In the genomic region with DNA sequence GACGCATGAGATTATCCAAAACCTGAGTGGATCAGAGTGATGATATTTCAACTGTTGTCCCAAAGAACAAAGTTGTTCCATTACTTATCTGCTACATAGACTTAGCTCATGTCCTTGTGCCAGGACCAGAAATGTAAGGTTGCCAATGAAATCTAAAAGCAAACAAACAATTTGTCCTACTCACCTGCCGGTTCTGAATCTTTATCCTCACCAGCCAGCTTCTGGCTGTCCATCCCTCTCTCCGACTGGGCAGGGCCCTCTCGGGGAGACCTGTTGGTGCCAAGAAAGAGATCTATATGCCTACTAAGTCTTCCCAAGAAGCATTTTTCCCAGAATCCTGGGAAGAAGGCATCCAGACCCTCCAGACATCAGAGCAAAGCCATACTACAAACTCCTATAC, we compare ENCODE assay signal across 17 cellular contexts. TPM values are rescaled to one million over a fixed set of nuclear protein-coding genes. Genes with fewer than 3 reads are reported as not detected.
DNase-seq lines count a peak whose midpoint lies in the region; ATAC-seq, FAIRE-seq and TF ChIP-seq lines count a peak whose summit lies in the region.
"Had no signal": no experiment of that assay in that cellular context is flagged by ENCODE, and none has a peak within 500 bp of the region (broad histone marks: within the 10 kb centered on the region; RNA-seq: fewer than 3 reads in every experiment).

No MANE protein-coding gene starts in this region.

- H3K4me2 ChIP-seq in GM23338 (no peak overlapping the region), GM12878 (ENCODE audit: control insufficient read depth, insufficient read depth) (peak overlapping the region; percentile 88), neural cell (ENCODE audit: low read length) (no peak overlapping the region)

- POLR2A ChIA-PET in GM12878 (lab: Charles Lee) = interaction anchor here (0.6 to 1.1 kb wide), 3 partner anchors 18 to 207 kb away, joined by 3 to 10 read pairs (median 4); a partner anchor contains a TSS

- TF ChIP-seq POLR2A in GM12878 (IDR thresholded peaks at IDR 0.05; ENCODE audit: low read depth, low read length) = no peak

- 0 out of 2 replicates have a peak overlapping the region, but pooled peaks have one; percentile 39 for H3K27ac ChIP-seq in GM23338 (ENCODE audit: low read depth)
- H3K27ac ChIP-seq in GM12878 (ENCODE audit: control insufficient read depth, insufficient read depth) = no peak overlapping the region
- H3K27ac ChIP-seq in neural cell (ENCODE audit: low read length) = no peak overlapping the region
- H3K27ac ChIP-seq in left lung = no peak overlapping the region
- H3K27ac ChIP-seq: sigmoid colon, testis had no signal

- H3K4me3 Mint-ChIP-seq in CD14-positive monocyte (no peak overlapping the region), GM23338 (no peak overlapping the region; the same call in 2 of the 3 replicates)

- H3K27me3 ChIP-seq in GM23338 (ENCODE audit: insufficient read depth) (no peaks in the 10 kb centered on the region), GM12878 (replicated peaks in 1 of 2; ENCODE audit: control insufficient read depth in 2 of 2, insufficient read depth in 2 of 2, low read length in 1 of 2) (no peaks in the 10 kb centered on the region), neural cell (ENCODE audit: insufficient read depth, low read depth, low read length) (no peaks in the 10 kb centered on the region), MG63 (no peaks in the 10 kb centered on the region), left lung (no peaks in the 10 kb centered on the region)
- H3K27me3 ChIP-seq: dorsolateral prefrontal cortex, esophagus squamous epithelium, sigmoid colon, testis had no signal

- H3K4me1 ChIP-seq in GM23338 (ENCODE audit: insufficient read depth) (peaks cover 29% of the 10 kb centered on the region), GM12878 (ENCODE audit: control insufficient read depth, insufficient read depth, low read length) (peaks cover 6% of the 10 kb centered on the region; the same call in 1 of the 2 replicates), left lung (peaks cover 24 to 48% of the 10 kb centered on the region in 2 donors)

- peaks cover 61% of the 10 kb centered on the region for H4K20me1 ChIP-seq in GM23338 (replicated peaks; ENCODE audit: insufficient read depth)
- peaks cover 27% of the 10 kb centered on the region for H4K20me1 ChIP-seq in GM12878 (ENCODE audit: control insufficient read depth, insufficient read depth)
- peaks cover 28% of the 10 kb centered on the region for H4K20me1 ChIP-seq in neural cell (ENCODE audit: insufficient read depth)

- SMC1A ChIA-PET in GM12878 (lab: Charles Lee; ENCODE audit: uncharacterized antibody, unreplicated experiment) = interaction anchor here (0.9 to 1.3 kb wide), 3 partner anchors 9 to 58 kb away, joined by 3 to 5 read pairs (median 4); no protein-coding TSS in a partner anchor

- H3K9me3 Mint-ChIP-seq in CD14-positive monocyte = no peaks in the 10 kb centered on the region
- H3K9me3 Mint-ChIP-seq in GM23338 = no peaks in the 10 kb centered on the region

- TF ChIP-seq EP300 in GM12878 (IDR thresholded peaks at IDR 0.05; ENCODE audit: borderline replicate concordance in 1 of 2, control insufficient read depth in 1 of 2, low read depth in 2 of 2, low read length in 2 of 2) = no peak
- no peak for TF ChIP-seq EP300 in neural cell (conservative IDR thresholded peaks at IDR 0.05; ENCODE audit: poor library complexity, severe bottlenecking)

- intact Hi-C loops in CD14-positive monocyte (cut with micrococcal nuclease) = loop anchor here (5.0 kb wide), 2 partner anchors 38 to 77 kb away; a partner anchor contains a TSS
- intact Hi-C loops in GM12878 (cut with micrococcal nuclease; ENCODE audit: unreplicated experiment) = no loop called here
- intact Hi-C loops in left lung (cut with DNase I) = no loop called here

- H3K9me3 ChIP-seq in GM12878 (replicated peaks; ENCODE audit: control insufficient read depth, insufficient read depth, low read length) (no peaks in the 10 kb centered on the region), neural cell (ENCODE audit: low read length) (no peaks in the 10 kb centered on the region), MG63 (no peaks in the 10 kb centered on the region), left lung (no peaks in the 10 kb centered on the region)
- H3K9me3 ChIP-seq: esophagus squamous epithelium, sigmoid colon, testis had no signal

- H3K9me2 ChIP-seq in GM23338 (ENCODE audit: insufficient read depth) (no peaks in the 10 kb centered on the region), neural cell (ENCODE audit: insufficient read depth, low read length) (no peaks in the 10 kb centered on the region)

- H3K4me3 ChIP-seq in GM23338 = no peak overlapping the region
- peak overlapping the region; percentile 99; the same call in 1 of the 2 replicates for H3K4me3 ChIP-seq in GM12878
- peak overlapping the region; percentile 97 for H3K4me3 ChIP-seq in neural cell (ENCODE audit: low read length)
- no peak overlapping the region for H3K4me3 ChIP-seq in MG63
- H3K4me3 ChIP-seq in left lung = no peak overlapping the region
- H3K4me3 ChIP-seq: testis had no signal

- H3K9ac ChIP-seq in GM12878 (ENCODE audit: control insufficient read depth, insufficient read depth, low read length) (peak overlapping the region; percentile 32), neural cell (ENCODE audit: low read length) (no peak overlapping the region)

- H3K36me3 ChIP-seq in GM23338 (ENCODE audit: insufficient read depth) (peaks cover 20% of the 10 kb centered on the region; the same call in 1 of the 2 replicates), GM12878 (ENCODE audit: control insufficient read depth in 2 of 2, insufficient read depth in 2 of 2, low read length in 1 of 2) (peaks cover 24 to 45% of the 10 kb centered on the region in 2 experiments), neural cell (ENCODE audit: insufficient read depth, low read length) (no peaks in the 10 kb centered on the region), MG63 (peaks cover 56% of the 10 kb centered on the region), left lung (peaks cover 0 to 51% of the 10 kb centered on the region in 2 donors)

- RAD21 ChIA-PET in GM12878 (lab: Charles Lee; ENCODE audit: unreplicated experiment) = interaction anchor here (2.1 kb wide), 1 partner anchor 14 kb away, joined by 8 read pairs; a partner anchor contains a TSS

- in situ Hi-C loops in GM12878 (cut with MboI) = no loop called here

- peak overlapping the region in 6 of 7 donors; percentile 46 to 96 (median 92) for H3K27ac Mint-ChIP-seq in CD14-positive monocyte
- H3K27ac Mint-ChIP-seq in GM23338 = no peak overlapping the region

- H3K36me3 Mint-ChIP-seq in CD14-positive monocyte = peaks cover 51 to 62% of the 10 kb centered on the region in 2 donors
- peaks cover 59% of the 10 kb centered on the region for H3K36me3 Mint-ChIP-seq in GM23338 (ENCODE audit: low read depth)

- CTCF ChIA-PET in GM12878 (lab: Yijun Ruan, JAX) = interaction anchor here (1.2 to 5.0 kb wide), 7 partner anchors 9 to 66 kb away, joined by 3 to 26 read pairs (median 12); no protein-coding TSS in a partner anchor

- peaks cover 66% of the 10 kb centered on the region for H3K79me2 ChIP-seq in GM23338 (replicated peaks; ENCODE audit: insufficient read depth)
- peaks cover 60% of the 10 kb centered on the region for H3K79me2 ChIP-seq in GM12878 (ENCODE audit: control insufficient read depth, insufficient read depth, low read length)
- peaks cover 58% of the 10 kb centered on the region for H3K79me2 ChIP-seq in neural cell (replicated peaks; ENCODE audit: insufficient read depth, low read length)

- H3F3A ChIP-seq in GM23338 (replicated peaks; ENCODE audit: low read depth) (no peaks in the 10 kb centered on the region), neural cell (ENCODE audit: insufficient read depth, low read length, poor library complexity, severe bottlenecking) (no peaks in the 10 kb centered on the region)

- WGBS in GM12878 (ENCODE audit: insufficient coverage, insufficient replicate concordance, low lambda C conversion rate, missing lambda C conversion rate) = 95% methylated on average over 4 of the region's 4 CpGs

- no peak for FAIRE-seq in GM12878 (lab: Jason Lieb, UNC)

- BruUV-seq in GM12878 (replicated peaks; lab: Mats Ljungman, UMichigan) = no TSS peak

- H2AFZ ChIP-seq in GM23338 = no peak overlapping the region
- no peak overlapping the region for H2AFZ ChIP-seq in GM12878 (ENCODE audit: control insufficient read depth, low read depth, low read length)
- H2AFZ ChIP-seq in neural cell (ENCODE audit: low read depth, low read length) = no peak overlapping the region

- H3K27me3 Mint-ChIP-seq in CD14-positive monocyte (ENCODE audit: low read depth in 3 of 3) (peaks cover 0 to 3% (median 0%) of the 10 kb centered on the region in 3 donors), GM23338 (ENCODE audit: insufficient read depth, low read depth, poor library complexity) (peaks cover 19% of the 10 kb centered on the region)

- H3K4me1 Mint-ChIP-seq in CD14-positive monocyte (peaks cover 49% of the 10 kb centered on the region), GM23338 (peaks cover 42% of the 10 kb centered on the region)

- DNase-seq in CD14-positive monocyte (ENCODE audit: low spot score) = no peak
- DNase-seq in GM23338 (ENCODE audit: low spot score) = no peak
- DNase-seq in GM12878 (ENCODE audit: low read depth, low spot score) = no peak
- no peak for DNase-seq in MG63
- DNase-seq in NCI-H1105 treated with DMSO at 0.1 percent for 48 hours (lab: John Stamatoyannopoulos, UW) = no peak
- no peak for DNase-seq in left lung
- DNase-seq: activated gamma-delta T cell; NCI-H2171 treated with DMSO at 0.1 percent for 48 hours; RPMI8226; sigmoid colon; stimulated activated CD4-positive, alpha-beta T cell treated with anti-CD3 and anti-CD28 coated beads, Interleukin-4, amount 100 ng/mL, for 1 hour; testis had no signal

- ATAC-seq in GM23338 = no peak
- no peak for ATAC-seq in GM12878
- ATAC-seq in GM18498 (IDR thresholded peaks at IDR 0.05; ENCODE audit: unreplicated experiment) = no peak
- ATAC-seq in left lung = no peak

- no peak for TF ChIP-seq RAD21 in GM12878 (IDR thresholded peaks at IDR 0.05; ENCODE audit: insufficient read depth, low read depth, low read length)
- TF ChIP-seq RAD21 in neural cell (conservative IDR thresholded peaks at IDR 0.05) = no peak

- TF ChIP-seq CTCF in CD14-positive monocyte (IDR thresholded peaks at IDR 0.05) (no peak), GM23338 (conservative IDR thresholded peaks at IDR 0.05; ENCODE audit: low read depth in 2 of 2) (no peak), GM12878 (IDR thresholded peaks at IDR 0.05 in 2 of 3, conservative IDR thresholded peaks at IDR 0.05 in 1 of 3; ENCODE audit: control insufficient read depth in 2 of 3, extremely low read depth in 1 of 3, insufficient read depth in 1 of 3, low read depth in 3 of 3, low read length in 3 of 3) (no peak), neural cell (IDR thresholded peaks at IDR 0.05; ENCODE audit: poor library complexity, severe bottlenecking) (no peak), left lung (IDR thresholded peaks at IDR 0.05) (no peak)

RNA-seq across cellular contexts. Expression of a gene that starts 5.5 kb away (rescaled TPM):
- polyA plus RNA-seq in CD14-positive monocyte = 1 to 10 TPM; 1.2 to 2.7 TPM
- total RNA-seq in GM23338 (2014; rRNA removed; shearing (Covaris generic)) = 86.1 and 120 TPM in 2 replicates
- polyA plus RNA-seq in GM23338 (2016; fragmentation: Nextera tagmentation; extraction: Ambion mirVana) = 17.6 and 18.3 TPM in 2 replicates
- total RNA-seq in GM12878 (2013; cell fraction: nucleolus; rRNA removed) = 68.5 and 83.4 TPM in 2 replicates
- total RNA-seq in GM12878 (2014; rRNA removed) = 10.7 and 13.3 TPM in 2 replicates
- total RNA-seq in GM12878 (2014; rRNA removed; fragmentation: Illumina TruSeq; extraction: Trizol) = 9.6 and 10.8 TPM in 2 replicates
- total RNA-seq in GM12878 (2021) = 57.9 and 71.5 TPM in 2 replicates
- polyA plus RNA-seq in GM12878 (2011; ENCODE audit: low read depth) = 9.2 TPM
- polyA plus RNA-seq in GM12878 (2011; rRNA removed) = 4.6 and 7.9 TPM in 2 replicates
- 9.5 and 10.4 TPM in 2 replicates for polyA plus RNA-seq in GM12878 (2011; cell fraction: cytosol; rRNA removed)
- polyA plus RNA-seq in GM12878 (2011; cell fraction: nucleus; rRNA removed) = 51.4 and 63.1 TPM in 2 replicates
- polyA plus RNA-seq in GM12878 (2012) = 21.0 and 22.3 TPM in 2 replicates
- polyA plus RNA-seq in GM12878 (2014; fragmentation: Illumina TruSeq; extraction: Trizol) = 39.7 and 45.6 TPM in 2 replicates
- 1 to 10 TPM in 1 of 2 experiments, under 1 TPM in 1; 0.51 to 1.2 TPM for polyA plus RNA-seq in GM12878 (2014; fragmentation: Nextera tagmentation; extraction: Ambion mirVana)
- polyA plus RNA-seq in GM12878 (2014; rRNA removed) = 32.7 and 33.8 TPM in 2 replicates
- 10 to 100 TPM; 10.1 to 10.6 TPM for polyA plus RNA-seq in GM12878 (2016; fragmentation: Nextera tagmentation; extraction: Ambion mirVana)
- polyA minus RNA-seq in GM12878 (2011; rRNA and poly(A)+ RNA removed) = 15.4 and 17.8 TPM in 2 replicates
- polyA minus RNA-seq in GM12878 (2011; cell fraction: cytosol; rRNA and poly(A)+ RNA removed) = 25.7 and 28.3 TPM in 2 replicates
- polyA minus RNA-seq in GM12878 (2011; cell fraction: nucleus; rRNA and poly(A)+ RNA removed) = 13.2 and 31.3 TPM in 2 replicates
- 14.1 and 15.8 TPM in 2 replicates for polyA plus RNA-seq in neural cell
- 36.8 and 37.7 TPM in 2 replicates for polyA minus RNA-seq in neural cell
- total RNA-seq in MG63 (2014; rRNA removed; shearing (Covaris generic); ENCODE audit: low replicate concordance) = 8.6 and 11.7 TPM in 2 replicates
- total RNA-seq in left lung = 100 to 1,000 TPM in 1 of 2 donors, 10 to 100 TPM in 1; 81.2 to 110 TPM

RNA-seq across cellular contexts. Expression of a gene that starts 14.7 kb away (rescaled TPM):
- polyA plus RNA-seq in CD14-positive monocyte = under 1 TPM; 0.17 to 0.50 TPM
- 6.7 and 11.8 TPM in 2 replicates for total RNA-seq in GM23338 (2014; rRNA removed; shearing (Covaris generic))
- polyA plus RNA-seq in GM23338 (2016; fragmentation: Nextera tagmentation; extraction: Ambion mirVana) = 9.4 and 10.7 TPM in 2 replicates
- 1.9 and 3.7 TPM in 2 replicates for total RNA-seq in GM12878 (2013; cell fraction: nucleolus; rRNA removed)
- 8.7 and 11.0 TPM in 2 replicates for total RNA-seq in GM12878 (2014; rRNA removed)
- total RNA-seq in GM12878 (2014; rRNA removed; fragmentation: Illumina TruSeq; extraction: Trizol) = 5.9 and 6.4 TPM in 2 replicates
- 7.2 and 7.9 TPM in 2 replicates for total RNA-seq in GM12878 (2021)
- 3.8 TPM for polyA plus RNA-seq in GM12878 (2011; ENCODE audit: low read depth)
- 13.1 and 15.3 TPM in 2 replicates for polyA plus RNA-seq in GM12878 (2011; rRNA removed)
- polyA plus RNA-seq in GM12878 (2011; cell fraction: cytosol; rRNA removed) = 14.7 and 20.5 TPM in 2 replicates
- 17.4 and 22.9 TPM in 2 replicates for polyA plus RNA-seq in GM12878 (2011; cell fraction: nucleus; rRNA removed)
- polyA plus RNA-seq in GM12878 (2012) = 6.2 and 6.8 TPM in 2 replicates
- 5.5 and 6.2 TPM in 2 replicates for polyA plus RNA-seq in GM12878 (2014; fragmentation: Illumina TruSeq; extraction: Trizol)
- polyA plus RNA-seq in GM12878 (2014; fragmentation: Nextera tagmentation; extraction: Ambion mirVana) = 10 to 100 TPM; 17.9 to 18.7 TPM
- polyA plus RNA-seq in GM12878 (2014; rRNA removed) = 9.2 and 11.1 TPM in 2 replicates
- polyA plus RNA-seq in GM12878 (2016; fragmentation: Nextera tagmentation; extraction: Ambion mirVana) = 10 to 100 TPM; 13.0 to 14.5 TPM
- polyA minus RNA-seq in GM12878 (2011; rRNA and poly(A)+ RNA removed) = 10.1 and 13.0 TPM in 2 replicates
- polyA minus RNA-seq in GM12878 (2011; cell fraction: cytosol; rRNA and poly(A)+ RNA removed) = 3.5 and 4.5 TPM in 2 replicates
- polyA minus RNA-seq in GM12878 (2011; cell fraction: nucleus; rRNA and poly(A)+ RNA removed) = 4.4 and 5.3 TPM in 2 replicates
- 0.68 TPM in 1 of 2 replicates, not detected in the other for polyA plus RNA-seq in neural cell
- not detected in 2 replicates for polyA minus RNA-seq in neural cell
- total RNA-seq in MG63 (2014; rRNA removed; shearing (Covaris generic); ENCODE audit: low replicate concordance) = 0.16 TPM in 1 of 2 replicates, not detected in the other
- 1 to 10 TPM in 1 of 2 donors, under 1 TPM in 1; 0.71 to 1.1 TPM for total RNA-seq in left lung

RNA-seq across cellular contexts. Expression of a gene that starts 36.5 kb away (rescaled TPM):
- 10 to 100 TPM; 50.1 to 58.9 TPM for polyA plus RNA-seq in CD14-positive monocyte
- total RNA-seq in GM23338 (2014; rRNA removed; shearing (Covaris generic)) = 27.2 and 35.4 TPM in 2 replicates
- polyA plus RNA-seq in GM23338 (2016; fragmentation: Nextera tagmentation; extraction: Ambion mirVana) = 19.1 and 19.9 TPM in 2 replicates
- 25.8 and 31.4 TPM in 2 replicates for total RNA-seq in GM12878 (2013; cell fraction: nucleolus; rRNA removed)
- 49.5 and 58.1 TPM in 2 replicates for total RNA-seq in GM12878 (2014; rRNA removed)
- total RNA-seq in GM12878 (2014; rRNA removed; fragmentation: Illumina TruSeq; extraction: Trizol) = 62.6 and 62.8 TPM in 2 replicates
- total RNA-seq in GM12878 (2021) = 43.7 and 46.4 TPM in 2 replicates
- polyA plus RNA-seq in GM12878 (2011; ENCODE audit: low read depth) = 46.6 TPM
- 91.6 and 102 TPM in 2 replicates for polyA plus RNA-seq in GM12878 (2011; rRNA removed)
- polyA plus RNA-seq in GM12878 (2011; cell fraction: cytosol; rRNA removed) = 68.6 and 71.3 TPM in 2 replicates
- 39.9 and 44.5 TPM in 2 replicates for polyA plus RNA-seq in GM12878 (2011; cell fraction: nucleus; rRNA removed)
- polyA plus RNA-seq in GM12878 (2012) = 35.3 and 41.2 TPM in 2 replicates
- polyA plus RNA-seq in GM12878 (2014; fragmentation: Illumina TruSeq; extraction: Trizol) = 80.9 and 102 TPM in 2 replicates
- 10 to 100 TPM; 61.5 to 70.9 TPM for polyA plus RNA-seq in GM12878 (2014; fragmentation: Nextera tagmentation; extraction: Ambion mirVana)
- 38.3 and 44.5 TPM in 2 replicates for polyA plus RNA-seq in GM12878 (2014; rRNA removed)
- polyA plus RNA-seq in GM12878 (2016; fragmentation: Nextera tagmentation; extraction: Ambion mirVana) = 10 to 100 TPM; 58.5 to 60.3 TPM
- polyA minus RNA-seq in GM12878 (2011; rRNA and poly(A)+ RNA removed) = 45.2 and 54.1 TPM in 2 replicates
- 14.2 and 23.2 TPM in 2 replicates for polyA minus RNA-seq in GM12878 (2011; cell fraction: cytosol; rRNA and poly(A)+ RNA removed)
- 8.8 and 19.9 TPM in 2 replicates for polyA minus RNA-seq in GM12878 (2011; cell fraction: nucleus; rRNA and poly(A)+ RNA removed)
- 69.0 and 71.0 TPM in 2 replicates for polyA plus RNA-seq in neural cell
- 37.3 and 39.2 TPM in 2 replicates for polyA minus RNA-seq in neural cell
- 76.4 and 102 TPM in 2 replicates for total RNA-seq in MG63 (2014; rRNA removed; shearing (Covaris generic); ENCODE audit: low replicate concordance)
- 10 to 100 TPM; 48.4 to 62.7 TPM for total RNA-seq in left lung

RNA-seq across cellular contexts. Expression of a gene that starts 39.5 kb away (rescaled TPM):
- polyA plus RNA-seq in CD14-positive monocyte = not detected
- not detected in 2 replicates for total RNA-seq in GM23338 (2014; rRNA removed; shearing (Covaris generic))
- polyA plus RNA-seq in GM23338 (2016; fragmentation: Nextera tagmentation; extraction: Ambion mirVana) = 0.09 TPM in 1 of 2 replicates, not detected in the other
- total RNA-seq in GM12878 (2013; cell fraction: nucleolus; rRNA removed) = 0.15 and 0.22 TPM in 2 replicates
- not detected in 2 replicates for total RNA-seq in GM12878 (2014; rRNA removed)
- 0.05 TPM in 1 of 2 replicates, not detected in the other for total RNA-seq in GM12878 (2014; rRNA removed; fragmentation: Illumina TruSeq; extraction: Trizol)
- not detected in 2 replicates for total RNA-seq in GM12878 (2021)
- polyA plus RNA-seq in GM12878 (2011; ENCODE audit: low read depth) = not detected
- 0.01 TPM in 1 of 2 replicates, not detected in the other for polyA plus RNA-seq in GM12878 (2011; rRNA removed)
- polyA plus RNA-seq in GM12878 (2011; cell fraction: cytosol; rRNA removed) = not detected in 2 replicates
- polyA plus RNA-seq in GM12878 (2011; cell fraction: nucleus; rRNA removed) = 0.03 and 0.06 TPM in 2 replicates
- polyA plus RNA-seq in GM12878 (2012) = not detected in 2 replicates
- polyA plus RNA-seq in GM12878 (2014; fragmentation: Illumina TruSeq; extraction: Trizol) = not detected in 2 replicates
- not detected for polyA plus RNA-seq in GM12878 (2014; fragmentation: Nextera tagmentation; extraction: Ambion mirVana)
- 0.11 TPM in 1 of 2 replicates, not detected in the other for polyA plus RNA-seq in GM12878 (2014; rRNA removed)
- not detected for polyA plus RNA-seq in GM12878 (2016; fragmentation: Nextera tagmentation; extraction: Ambion mirVana)
- not detected in 2 replicates for polyA minus RNA-seq in GM12878 (2011; rRNA and poly(A)+ RNA removed)
- polyA minus RNA-seq in GM12878 (2011; cell fraction: cytosol; rRNA and poly(A)+ RNA removed) = not detected in 2 replicates
- under 0.01 TPM in 1 of 2 replicates, not detected in the other for polyA minus RNA-seq in GM12878 (2011; cell fraction: nucleus; rRNA and poly(A)+ RNA removed)
- 0.28 and 0.66 TPM in 2 replicates for polyA plus RNA-seq in neural cell
- 0.46 and 0.49 TPM in 2 replicates for polyA minus RNA-seq in neural cell
- total RNA-seq in MG63 (2014; rRNA removed; shearing (Covaris generic); ENCODE audit: low replicate concordance) = not detected in 2 replicates
- total RNA-seq in left lung = 1 to 10 TPM; 2.0 to 2.9 TPM
- total RNA-seq: activated CD8-positive, alpha-beta memory T cell treated with anti-CD3 and anti-CD28 coated beads for 36 hours had no signal

RNA-seq across cellular contexts. Expression of a gene that starts 55.6 kb away (rescaled TPM):
- polyA plus RNA-seq in CD14-positive monocyte (10 to 100 TPM; 22.0 to 25.9 TPM), GM23338 (2016; fragmentation: Nextera tagmentation; extraction: Ambion mirVana) (19.8 and 24.3 TPM in 2 replicates), GM12878 (2011; rRNA removed) (34.2 and 42.6 TPM in 2 replicates), GM12878 (2014; fragmentation: Illumina TruSeq; extraction: Trizol) (23.2 and 25.9 TPM in 2 replicates), GM12878 (2014; fragmentation: Nextera tagmentation; extraction: Ambion mirVana) (1 to 10 TPM; 2.1 to 2.8 TPM), GM12878 (2014; rRNA removed) (22.4 and 24.7 TPM in 2 replicates), GM12878 (2016; fragmentation: Nextera tagmentation; extraction: Ambion mirVana) (10 to 100 TPM; 18.0 to 20.3 TPM), neural cell (344 and 381 TPM in 2 replicates)
- total RNA-seq in GM23338 (2014; rRNA removed; shearing (Covaris generic)) = 33.9 and 57.0 TPM in 2 replicates
- total RNA-seq in GM12878 (2013; cell fraction: nucleolus; rRNA removed) = 127 and 140 TPM in 2 replicates
- total RNA-seq in GM12878 (2014; rRNA removed) (19.8 and 22.0 TPM in 2 replicates), GM12878 (2014; rRNA removed; fragmentation: Illumina TruSeq; extraction: Trizol) (11.8 and 13.5 TPM in 2 replicates), GM12878 (2021) (22.1 and 24.9 TPM in 2 replicates), left lung (10 to 100 TPM; 39.9 to 42.8 TPM)
- 21.9 TPM for polyA plus RNA-seq in GM12878 (2011; ENCODE audit: low read depth)
- 31.5 and 44.0 TPM in 2 replicates for polyA plus RNA-seq in GM12878 (2011; cell fraction: cytosol; rRNA removed)
- 202 and 308 TPM in 2 replicates for polyA plus RNA-seq in GM12878 (2011; cell fraction: nucleus; rRNA removed)
- polyA plus RNA-seq in GM12878 (2012) = 41.1 and 42.3 TPM in 2 replicates
- 43.9 and 52.4 TPM in 2 replicates for polyA minus RNA-seq in GM12878 (2011; rRNA and poly(A)+ RNA removed)
- 14.8 and 18.7 TPM in 2 replicates for polyA minus RNA-seq in GM12878 (2011; cell fraction: cytosol; rRNA and poly(A)+ RNA removed)
- polyA minus RNA-seq in GM12878 (2011; cell fraction: nucleus; rRNA and poly(A)+ RNA removed) = 60.1 and 63.5 TPM in 2 replicates
- 165 and 169 TPM in 2 replicates for polyA minus RNA-seq in neural cell
- 20.5 and 28.4 TPM in 2 replicates for total RNA-seq in MG63 (2014; rRNA removed; shearing (Covaris generic); ENCODE audit: low replicate concordance)

Comparison
In these comparisons a context has a peak if more than half of its experiments do, and no peak if none do; other contexts are left out.
1. H3K4me3 ChIP-seq: peak in GM12878 (single experiment) and neural cell (single experiment); none in GM23338 (single experiment), MG63 (single experiment) and left lung (0 of 2).
2. intact Hi-C loops: an anchor here in CD14-positive monocyte (5.0 kb wide); none called in GM12878 and left lung.